In genomic region chr3:105802073-105802706, GRCh38 we compare ENCODE assay signal across 11 cellular contexts.
DNase-seq lines count a peak whose midpoint lies in the region; ATAC-seq and TF ChIP-seq lines count a peak whose summit lies in the region.
"Had no signal": no experiment of that assay in that cellular context is flagged by ENCODE, and none has a peak within 500 bp of the region (broad histone marks: within the 10 kb centered on the region; RNA-seq: fewer than 3 reads in every experiment).

No MANE protein-coding gene starts in this region.

- no peaks in the 10 kb centered on the region for H3K9me2 ChIP-seq in MM.1S (replicated peaks; ENCODE audit: insufficient read depth, low read length)

- TF ChIP-seq CTCF in activated B cell treated with CpG ODN at 0.5 μM for 24 hours (IDR thresholded peaks at IDR 0.05) (no peak), MM.1S (IDR thresholded peaks at IDR 0.05; ENCODE audit: low read length) (no peak)

- no peaks in the 10 kb centered on the region for H3K27me3 Mint-ChIP-seq in CD8-positive, alpha-beta memory T cell
- no peaks in the 10 kb centered on the region for H3K27me3 Mint-ChIP-seq in activated B cell treated with CpG ODN at 0.5 μM for 24 hours

- no peak overlapping the region for H2AFZ ChIP-seq in MM.1S (ENCODE audit: low read length)

- H3F3A ChIP-seq in MM.1S (ENCODE audit: insufficient read depth, low read length), result no peaks in the 10 kb centered on the region

- H3K9me3 Mint-ChIP-seq in CD8-positive, alpha-beta memory T cell, result no peaks in the 10 kb centered on the region
- H3K9me3 Mint-ChIP-seq in activated B cell treated with CpG ODN at 0.5 μM for 24 hours, result peaks cover 4% of the 10 kb centered on the region

- H3K4me1 Mint-ChIP-seq in CD8-positive, alpha-beta memory T cell, result peaks cover 74 to 94% (median 93%) of the 10 kb centered on the region in 3 donors
- H3K4me1 Mint-ChIP-seq in activated B cell treated with CpG ODN at 0.5 μM for 24 hours, result peaks cover 71% of the 10 kb centered on the region

- H3K27me3 ChIP-seq in CD8-positive, alpha-beta memory T cell (ENCODE audit: insufficient read depth, low read length, poor library complexity, severe bottlenecking), result no peaks in the 10 kb centered on the region
- H3K27me3 ChIP-seq in MM.1S (replicated peaks; ENCODE audit: insufficient read depth, low read length), result no peaks in the 10 kb centered on the region
- H3K27me3 ChIP-seq: body of pancreas had no signal

- POLR2A ChIA-PET in CD8-positive, alpha-beta memory T cell (lab: Charles Lee), result interaction anchor here (1.2 kb wide), 1 partner anchor 66 kb away, joined by 3 read pairs; no protein-coding TSS in a partner anchor
- POLR2A ChIA-PET in activated B cell treated with CpG ODN at 0.5 μM for 24 hours (lab: Charles Lee), result interaction anchor here (0.7 to 3.9 kb wide), 10 partner anchors 9 to 66 kb away, joined by 3 to 22 read pairs (median 4); partner anchors contain the start of gene CBLB

- H3K36me3 ChIP-seq in CD8-positive, alpha-beta memory T cell (ENCODE audit: insufficient read depth, low read length), result no peaks in the 10 kb centered on the region
- no peaks in the 10 kb centered on the region for H3K36me3 ChIP-seq in MM.1S (replicated peaks; ENCODE audit: insufficient read depth, low read length)

- H3K79me2 ChIP-seq in MM.1S (ENCODE audit: low read length), result no peaks in the 10 kb centered on the region

- H3K36me3 Mint-ChIP-seq in CD8-positive, alpha-beta memory T cell, result peaks cover 8 to 41% (median 16%) of the 10 kb centered on the region in 3 donors
- H3K36me3 Mint-ChIP-seq in activated B cell treated with CpG ODN at 0.5 μM for 24 hours (ENCODE audit: low read depth), result peaks cover 8% of the 10 kb centered on the region

- H3K4me1 ChIP-seq in CD8-positive, alpha-beta memory T cell (ENCODE audit: insufficient read depth, low read length), result peaks cover 58% of the 10 kb centered on the region
- no peaks in the 10 kb centered on the region for H3K4me1 ChIP-seq in MM.1S (ENCODE audit: low read length)

- H3K9me3 ChIP-seq in CD8-positive, alpha-beta memory T cell (ENCODE audit: low read length), result no peaks in the 10 kb centered on the region
- no peaks in the 10 kb centered on the region for H3K9me3 ChIP-seq in MM.1S (replicated peaks; ENCODE audit: insufficient read depth, low read length)
- H3K9me3 ChIP-seq: body of pancreas had no signal

- H3K27ac Mint-ChIP-seq in CD8-positive, alpha-beta memory T cell, result peak overlapping the region in 7 of 8 donors; percentile 28 to 90 (median 71)
- H3K27ac Mint-ChIP-seq in activated B cell treated with CpG ODN at 0.5 μM for 24 hours, result peak overlapping the region; percentile 89

- no peak overlapping the region for H3K27ac ChIP-seq in CD8-positive, alpha-beta memory T cell (ENCODE audit: low read depth, low read length)
- no peak overlapping the region for H3K27ac ChIP-seq in MM.1S (ENCODE audit: low read length)
- H3K27ac ChIP-seq: body of pancreas had no signal

- H3K4me3 ChIP-seq in CD8-positive, alpha-beta memory T cell (ENCODE audit: low read length), result no peak overlapping the region
- no peak overlapping the region for H3K4me3 ChIP-seq in MM.1S (ENCODE audit: low read length)
- H3K4me3 ChIP-seq: body of pancreas had no signal

- no peak overlapping the region for H3K9ac ChIP-seq in MM.1S (ENCODE audit: low read length)

- H4K20me1 ChIP-seq in MM.1S (ENCODE audit: insufficient read depth, low read length), result no peaks in the 10 kb centered on the region

- DNase-seq in CD8-positive, alpha-beta memory T cell, result no peak
- DNase-seq in activated B cell treated with CpG ODN at 0.5 μM for 24 hours (no peak), iris pigment epithelial cell (ENCODE audit: low read depth) (peak; percentile 72), MM.1S (no peak), midbrain (lab: John Stamatoyannopoulos, UW) (no peak), SHP77 treated with DMSO at 0.1 percent for 48 hours (lab: John Stamatoyannopoulos, UW) (no peak)
- DNase-seq: body of pancreas; effector CD8-positive, alpha-beta T cell; left colon; NCI-H2171 had no signal

- H3K4me3 Mint-ChIP-seq in CD8-positive, alpha-beta memory T cell, result peak overlapping the region in 6 of 7 donors; percentile 0 to 59 (median 46)
- peak overlapping the region; percentile 51 for H3K4me3 Mint-ChIP-seq in activated B cell treated with CpG ODN at 0.5 μM for 24 hours

- intact Hi-C loops in activated B cell treated with CpG ODN at 0.5 μM for 24 hours (cut with micrococcal nuclease), result no loop called here

- CTCF ChIA-PET in CD8-positive, alpha-beta memory T cell (lab: Charles Lee), result no interaction called here
- CTCF ChIA-PET in activated B cell treated with CpG ODN at 0.5 μM for 24 hours (lab: Charles Lee), result interaction anchor here (1.5 kb wide), 1 partner anchor 10 kb away, joined by 3 read pairs; no protein-coding TSS in a partner anchor

- peak; percentile 32 for ATAC-seq in GM21529 (IDR thresholded peaks at IDR 0.05; ENCODE audit: unreplicated experiment)
- no peak for ATAC-seq in activated B cell treated with CpG ODN at 0.5 μM for 24 hours (ENCODE audit: low read depth)
- ATAC-seq: body of pancreas, left colon had no signal

- H3K4me2 ChIP-seq in MM.1S (ENCODE audit: low read depth, low read length), result no peak overlapping the region
